ENCODE assay signal across 1 cellular context in the genomic region with DNA sequence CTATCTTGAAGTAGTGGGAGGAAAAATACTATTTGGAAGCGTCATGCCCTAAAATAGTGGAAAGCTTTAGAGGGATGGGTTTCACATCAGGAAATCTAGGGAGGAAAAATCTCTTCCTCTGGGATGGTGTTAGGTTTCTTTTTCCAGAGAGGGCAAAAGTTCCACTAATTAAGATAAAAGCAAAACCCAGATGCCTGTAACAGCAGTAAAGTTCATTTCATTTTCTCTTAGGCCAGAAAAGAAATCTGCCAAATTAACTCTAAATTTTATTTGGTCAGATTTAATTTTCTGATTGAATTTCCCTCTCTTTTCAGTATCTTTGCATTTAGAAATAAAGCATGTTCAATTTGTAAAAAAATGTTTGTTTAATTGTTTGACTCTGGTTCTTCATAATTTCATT.
TF ChIP-seq lines count a peak whose summit lies in the region.

No MANE protein-coding gene starts in this region.

TF ChIP-seq in A549, 52 proteins besides CTCF, POLR2A, EP300 and RAD21 (continued from another document):
- no peak for TF ChIP-seq ATOH8 (CRISPR knock-in tag; IDR thresholded peaks at IDR 0.05; ENCODE audit: low read depth)
- no peak for TF ChIP-seq HES2 (IDR thresholded peaks at IDR 0.05)
